In the genomic region with DNA sequence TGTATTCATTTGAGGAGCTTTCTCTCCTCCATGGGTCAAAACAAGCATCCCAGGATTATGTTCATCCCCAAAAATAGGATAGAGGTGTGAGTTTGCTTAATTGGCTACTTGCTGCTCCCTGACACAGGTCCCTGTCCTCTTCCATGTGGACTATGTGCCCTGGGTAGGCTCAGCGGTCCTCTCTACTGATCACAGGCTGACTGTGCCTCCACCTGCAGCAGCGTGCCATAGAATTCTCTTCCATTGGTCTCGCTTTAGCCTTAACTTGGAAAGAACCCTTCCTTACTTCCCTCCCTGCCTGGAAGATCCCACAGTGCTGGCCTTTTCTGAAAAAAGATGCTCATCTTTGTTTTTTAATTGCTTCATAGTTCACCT, we compare ENCODE assay signal across 23 cellular contexts.
DNase-seq lines count a peak whose midpoint lies in the region; ATAC-seq, FAIRE-seq and TF ChIP-seq lines count a peak whose summit lies in the region.
"Had no signal": no experiment of that assay in that cellular context is flagged by ENCODE, and none has a peak within 500 bp of the region (broad histone marks: within the 10 kb centered on the region; RNA-seq: fewer than 3 reads in every experiment).

No MANE protein-coding gene starts in this region.

- 0 out of 2 replicates have a peak overlapping the region, but pooled peaks have one; percentile 22 for H2AFZ ChIP-seq in K562 (ENCODE audit: low read depth, low read length)
- H2AFZ ChIP-seq: PC-9 had no signal

- no peak for TF ChIP-seq CTCF in K562 (IDR thresholded peaks at IDR 0.05 in 2 of 3, conservative IDR thresholded peaks at IDR 0.05 in 1 of 3; ENCODE audit: insufficient read depth in 2 of 3, low read depth in 1 of 3, low read length in 3 of 3)

- BruUV-seq in K562 (replicated peaks; lab: Mats Ljungman, UMichigan): no TSS peak

- H3K4me2 ChIP-seq in K562 (ENCODE audit: insufficient read depth, low read length): no peak overlapping the region
- H3K4me2 ChIP-seq: PC-9 had no signal

- no peak overlapping the region; a peak in 1 of 4 replicates for H3K9ac ChIP-seq in K562 (ENCODE audit: insufficient read depth in 1 of 2, low read depth in 2 of 2, low read length in 2 of 2)

- intact Hi-C loops in K562 (cut with micrococcal nuclease): no loop called here
- intact Hi-C loops in Right ventricle myocardium superior (cut with DNase I): no loop called here

- POLR2A ChIA-PET in K562 (lab: Yijun Ruan, JAX): interaction anchor here (1.5 kb wide), 1 partner anchor 10 kb away, joined by 4 read pairs; no protein-coding TSS in a partner anchor

- TF ChIP-seq RAD21 in K562 (CRISPR knock-in tag; conservative IDR thresholded peaks at IDR 0.05 in 1 of 2, IDR thresholded peaks at IDR 0.05 in 1 of 2): no peak

- TF ChIP-seq EP300 in K562 (IDR thresholded peaks at IDR 0.05; ENCODE audit: low read length): no peak

- 0 out of 2 replicates have a peak, but pooled peaks cover 4% of the 10 kb centered on the region for H3K9me3 ChIP-seq in K562 (replicated peaks; ENCODE audit: control insufficient read depth, insufficient read depth, low read depth, low read length)
- H3K9me3 ChIP-seq: HAP-1 had no signal

- WGBS in K562 (ENCODE audit: insufficient coverage, low coverage, missing lambda C conversion rate): 74% methylated on average over 3 of the region's 3 CpGs

- no peaks in the 10 kb centered on the region for H3K27me3 ChIP-seq in K562 (ENCODE audit: control insufficient read depth in 2 of 2, insufficient read depth in 2 of 2, low read length in 2 of 2)

- H3K79me2 ChIP-seq in K562 (ENCODE audit: control insufficient read depth, insufficient read depth, low read length): no peaks in the 10 kb centered on the region

- no peak for FAIRE-seq in K562 (lab: Jason Lieb, UNC)
- FAIRE-seq: G401.6 had no signal

- no peaks in the 10 kb centered on the region for H3K27me3 Mint-ChIP-seq in memory B cell

- no peaks in the 10 kb centered on the region for H3K9me1 ChIP-seq in K562 (ENCODE audit: control insufficient read depth, insufficient read depth, low read length)

- no peak overlapping the region for H3K4me3 Mint-ChIP-seq in memory B cell
- H3K4me3 Mint-ChIP-seq: CD4-positive, CD25-positive, alpha-beta regulatory T cell had no signal

- H4K20me1 ChIP-seq in K562 (replicated peaks; ENCODE audit: control insufficient read depth, insufficient read depth, low read length): no peaks in the 10 kb centered on the region

- no peak overlapping the region; the same call in 2 of the 3 replicates for H3K27ac ChIP-seq in K562 (ENCODE audit: extremely low read depth, low read depth, low read length)
- H3K27ac ChIP-seq: 22Rv1, PC-9 had no signal

- H3K27ac Mint-ChIP-seq in memory B cell: peak overlapping the region; percentile 36
- H3K27ac Mint-ChIP-seq: CD4-positive, CD25-positive, alpha-beta regulatory T cell had no signal

- TF ChIP-seq POLR2A in K562 (conservative IDR thresholded peaks at IDR 0.05): no peak

- in situ Hi-C loops in K562 (cut with MboI): no loop called here

- H3K4me1 Mint-ChIP-seq in memory B cell: peaks cover 43% of the 10 kb centered on the region

- peaks cover 3% of the 10 kb centered on the region for H3K36me3 Mint-ChIP-seq in memory B cell
- H3K36me3 Mint-ChIP-seq: CD4-positive, CD25-positive, alpha-beta regulatory T cell had no signal

- ATAC-seq in K562: peak; percentile 48
- no peak for ATAC-seq in memory B cell (ENCODE audit: low read depth)
- no peak for ATAC-seq in GM19324 (IDR thresholded peaks at IDR 0.05; ENCODE audit: low FRiP score, unreplicated experiment)
- no peak for ATAC-seq in Right ventricle myocardium superior (ENCODE audit: poor library complexity)

- peaks cover 11 to 43% of the 10 kb centered on the region in 2 experiments for H3K4me1 ChIP-seq in K562 (replicated peaks in 1 of 2; ENCODE audit: control insufficient read depth in 2 of 2, insufficient read depth in 2 of 2, low read length in 2 of 2)
- H3K4me1 ChIP-seq: HAP-1 had no signal

- DNase-seq in NCI-H82 (lab: John Stamatoyannopoulos, UW) (peak; percentile 15), NCI-H82 treated with DMSO at 0.1 percent for 48 hours (lab: John Stamatoyannopoulos, UW; ENCODE audit: unreplicated experiment) (no peak), K562 (ENCODE audit: extremely low read depth in 1 of 4, low spot score in 3 of 4) (no peak), memory B cell (ENCODE audit: low spot score in 2 of 2) (no peak), A172 (ENCODE audit: low spot score) (no peak), Right ventricle myocardium superior (no peak)
- DNase-seq: ACHN; CD4-positive, CD25-positive, alpha-beta regulatory T cell; GOT3; IMR-90; NCI-H1048; NCI-H1694 treated with DMSO at 0.1 percent for 48 hours; NCI-H2081; NCI-H2171; NCI-H345; NCI-H510A treated with DMSO at 0.1 percent for 48 hours; PC-9; SHP77; SW 1271 had no signal

- no peak overlapping the region for H3K4me3 ChIP-seq in K562
- H3K4me3 ChIP-seq: HAP-1, PC-9 had no signal

- H3K9me3 Mint-ChIP-seq in memory B cell: peaks cover 4% of the 10 kb centered on the region

- CTCF ChIA-PET in K562 (lab: Yijun Ruan, JAX; ENCODE audit: low intra/inter-chr PET ratio): no interaction called here

- H3K36me3 ChIP-seq in K562 (ENCODE audit: control insufficient read depth, insufficient read depth, low read length): no peaks in the 10 kb centered on the region
- H3K36me3 ChIP-seq: HAP-1 had no signal

TF ChIP-seq in K562, 482 proteins besides CTCF, POLR2A, EP300 and RAD21:
- TF ChIP-seq, protein P1, sequence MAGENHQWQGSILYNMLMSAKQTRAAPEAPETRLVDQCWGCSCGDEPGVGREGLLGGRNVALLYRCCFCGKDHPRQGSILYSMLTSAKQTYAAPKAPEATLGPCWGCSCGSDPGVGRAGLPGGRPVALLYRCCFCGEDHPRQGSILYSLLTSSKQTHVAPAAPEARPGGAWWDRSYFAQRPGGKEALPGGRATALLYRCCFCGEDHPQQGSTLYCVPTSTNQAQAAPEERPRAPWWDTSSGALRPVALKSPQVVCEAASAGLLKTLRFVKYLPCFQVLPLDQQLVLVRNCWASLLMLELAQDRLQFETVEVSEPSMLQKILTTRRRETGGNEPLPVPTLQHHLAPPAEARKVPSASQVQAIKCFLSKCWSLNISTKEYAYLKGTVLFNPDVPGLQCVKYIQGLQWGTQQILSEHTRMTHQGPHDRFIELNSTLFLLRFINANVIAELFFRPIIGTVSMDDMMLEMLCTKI (IDR thresholded peaks at IDR 0.05; ENCODE audit: partially characterized antibody): no peak
- TF ChIP-seq MECOM (CRISPR knock-in tag; IDR thresholded peaks at IDR 0.05): 0 out of 2 replicates have a peak, but pooled peaks have one; percentile 0
- TF ChIP-seq ZNF121 (CRISPR knock-in tag; conservative IDR thresholded peaks at IDR 0.05): peak; percentile 38; the same call in 1 of the 2 replicates
